ENCODE assay signal across 9 cellular contexts in the genomic region with DNA sequence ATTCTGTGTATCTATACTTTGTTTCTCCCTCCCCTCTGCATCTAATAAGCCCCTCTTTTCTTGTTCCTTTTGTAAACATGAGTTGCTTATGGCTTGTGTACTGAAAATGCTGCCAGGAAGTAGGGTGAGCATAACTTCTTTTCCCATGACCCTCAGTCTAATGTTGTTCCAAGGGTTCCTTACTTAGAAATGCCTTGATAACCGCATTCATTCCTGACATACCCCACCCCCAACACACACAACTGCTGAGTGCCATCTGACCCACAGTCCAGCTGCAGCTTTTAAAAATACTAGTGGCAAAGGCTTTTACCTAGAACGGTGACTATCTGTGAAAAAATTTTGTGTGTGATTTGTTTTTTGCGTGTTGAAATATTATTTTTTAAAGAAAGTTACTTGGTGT. TPM values are rescaled to one million over a fixed set of nuclear protein-coding genes. Genes with fewer than 3 reads are reported as not detected.
DNase-seq lines count a peak whose midpoint lies in the region; ATAC-seq and TF ChIP-seq lines count a peak whose summit lies in the region.
"Had no signal": no experiment of that assay in that cellular context is flagged by ENCODE, and none has a peak within 500 bp of the region (broad histone marks: within the 10 kb centered on the region; RNA-seq: fewer than 3 reads in every experiment).

No MANE protein-coding gene starts in this region.

- no peak overlapping the region for H2BK5ac ChIP-seq in mesendoderm (ENCODE audit: low read length)

- H3K27ac Mint-ChIP-seq in endodermal cell = peak overlapping the region; percentile 94
- H3K27ac Mint-ChIP-seq in activated T-cell treated with anti-CD3 and anti-CD28 coated beads, Interleukin-2, amount 50 U/mL, for 72 hours = no peak overlapping the region

- H2AK5ac ChIP-seq in mesendoderm (ENCODE audit: low read length) = no peak overlapping the region

- H4K5ac ChIP-seq in mesendoderm (ENCODE audit: low read length) = no peak overlapping the region

- H3K27me3 Mint-ChIP-seq in endodermal cell (ENCODE audit: insufficient read depth) = no peaks in the 10 kb centered on the region
- no peaks in the 10 kb centered on the region for H3K27me3 Mint-ChIP-seq in activated T-cell treated with anti-CD3 and anti-CD28 coated beads, Interleukin-2, amount 50 U/mL, for 72 hours (ENCODE audit: low read depth)

- H3K27ac ChIP-seq in endodermal cell (ENCODE audit: low read depth, low read length) (no peak overlapping the region), mesendoderm (ENCODE audit: low read depth, low read length) (no peak overlapping the region)

- H3K56ac ChIP-seq in mesendoderm (ENCODE audit: low read length) = no peak overlapping the region

- H3K79me2 ChIP-seq in mesendoderm (ENCODE audit: control insufficient read depth, insufficient read depth, low read length) = no peaks in the 10 kb centered on the region

- H3K4me1 Mint-ChIP-seq in endodermal cell = peaks cover 72% of the 10 kb centered on the region
- H3K4me1 Mint-ChIP-seq in activated T-cell treated with anti-CD3 and anti-CD28 coated beads, Interleukin-2, amount 50 U/mL, for 72 hours (ENCODE audit: low read depth) = no peaks in the 10 kb centered on the region

- ATAC-seq in Right ventricle myocardium inferior (peak; percentile 81), HG03521 (IDR thresholded peaks at IDR 0.05; ENCODE audit: unreplicated experiment) (no peak)
- no peak for ATAC-seq in activated T-cell treated with anti-CD3 and anti-CD28 coated beads, Interleukin-2, amount 50 U/mL, for 72 hours (replicated peaks in 1 of 2)

- TF ChIP-seq CTCF in endodermal cell (conservative IDR thresholded peaks at IDR 0.05) = no peak

- H3K4me3 Mint-ChIP-seq in endodermal cell = peak overlapping the region; percentile 7
- H3K4me3 Mint-ChIP-seq in activated T-cell treated with anti-CD3 and anti-CD28 coated beads, Interleukin-2, amount 50 U/mL, for 72 hours = no peak overlapping the region

- H3K23ac ChIP-seq in mesendoderm (ENCODE audit: low read length) = no peak overlapping the region

- H3K4me2 ChIP-seq in mesendoderm (ENCODE audit: low read length) = no peak overlapping the region

- peaks cover 52% of the 10 kb centered on the region for H3K36me3 Mint-ChIP-seq in endodermal cell (ENCODE audit: low read depth)
- H3K36me3 Mint-ChIP-seq in activated T-cell treated with anti-CD3 and anti-CD28 coated beads, Interleukin-2, amount 50 U/mL, for 72 hours (ENCODE audit: insufficient read depth in 2 of 2) = no peaks in the 10 kb centered on the region

- H3K4me3 ChIP-seq in endodermal cell (ENCODE audit: low read length) (peak overlapping the region; percentile 1), mesendoderm (ENCODE audit: low read length) (no peak overlapping the region)

- H3K9ac ChIP-seq in endodermal cell (ENCODE audit: extremely low read depth, low read length, poor library complexity, severe bottlenecking) (no peak overlapping the region), mesendoderm (ENCODE audit: low read length) (no peak overlapping the region)

- H2BK120ac ChIP-seq in mesendoderm (ENCODE audit: low read depth, low read length) = no peak overlapping the region

- peaks cover 1% of the 10 kb centered on the region for H3K79me1 ChIP-seq in mesendoderm (ENCODE audit: low read length)

- H3K27me3 ChIP-seq in endodermal cell (ENCODE audit: control insufficient read depth, insufficient read depth, low read length, poor library complexity, severe bottlenecking) = no peaks in the 10 kb centered on the region
- no peaks in the 10 kb centered on the region for H3K27me3 ChIP-seq in mesendoderm (ENCODE audit: insufficient read depth, low read length, poor library complexity)

- H2BK15ac ChIP-seq in mesendoderm (replicated peaks; ENCODE audit: low read depth) = no peak overlapping the region

- DNase-seq in Right ventricle myocardium inferior (ENCODE audit: missing footprints) (no peak), cardiac septum (ENCODE audit: low spot score) (no peak), endodermal cell (no peak), mesendoderm (peak; percentile 74), germinal center (ENCODE audit: low spot score) (no peak), NOMO-1 treated with DMSO at 0.1 percent for 48 hours (lab: John Stamatoyannopoulos, UW; ENCODE audit: unreplicated experiment) (no peak)
- DNase-seq in activated T-cell treated with anti-CD3 and anti-CD28 coated beads, Interleukin-2, amount 50 U/mL, for 72 hours = no peak
- DNase-seq: anterior cingulate cortex had no signal

- H3K9me3 ChIP-seq in endodermal cell (ENCODE audit: control insufficient read depth, low read length) = peaks cover 8% of the 10 kb centered on the region

- H3K4me1 ChIP-seq in endodermal cell (ENCODE audit: control insufficient read depth, insufficient read depth, low read length) (peaks cover 42% of the 10 kb centered on the region), mesendoderm (ENCODE audit: control insufficient read depth, low read depth, low read length) (peaks cover 7% of the 10 kb centered on the region)

- WGBS in endodermal cell (ENCODE audit: insufficient coverage in 1 of 2, insufficient read length in 1 of 2), 2 experiments = 44% methylated on average over 3 of the region's 3 CpGs; no CpG with 5 or more reads in 1 of the 2 experiments
- WGBS in mesendoderm (ENCODE audit: extremely low coverage, insufficient coverage, low lambda C conversion rate) = 100% methylated on average over 2 of the region's 3 CpGs

- H3K9me3 Mint-ChIP-seq in endodermal cell = no peaks in the 10 kb centered on the region
- peaks cover 0 to 4% of the 10 kb centered on the region in 2 donors for H3K9me3 Mint-ChIP-seq in activated T-cell treated with anti-CD3 and anti-CD28 coated beads, Interleukin-2, amount 50 U/mL, for 72 hours

- H3K18ac ChIP-seq in mesendoderm (ENCODE audit: low read length) = peak overlapping the region; percentile 80

- H3K4ac ChIP-seq in mesendoderm (ENCODE audit: low read depth, low read length) = no peak overlapping the region

- intact Hi-C loops in Right ventricle myocardium inferior (cut with DNase I) (loop anchor here (5.0 to 10.0 kb wide), 2 partner anchors 48 to 105 kb away; no protein-coding TSS in a partner anchor), cardiac septum (cut with DNase I) (loop anchor here (5.0 kb wide), 2 partner anchors 48 to 52 kb away; a partner anchor contains a TSS)

- H4K8ac ChIP-seq in mesendoderm (ENCODE audit: low read depth, low read length) = no peak overlapping the region

- peaks cover 41% of the 10 kb centered on the region for H3K36me3 ChIP-seq in endodermal cell (ENCODE audit: control insufficient read depth, insufficient read depth, low read length)
- H3K36me3 ChIP-seq in mesendoderm (ENCODE audit: control insufficient read depth, insufficient read depth, low read length) = no peaks in the 10 kb centered on the region

RNA-seq across cellular contexts. Expression of a gene that starts 52.5 kb away (rescaled TPM):
- 4.5 TPM for total RNA-seq in Right ventricle myocardium inferior
- 12.0 TPM for total RNA-seq in cardiac septum
- total RNA-seq in endodermal cell = 100 to 1,000 TPM; 164 to 176 TPM
- polyA plus RNA-seq in endodermal cell (2013, experiment 1 of 2) = 25.5 TPM
- 31.0 TPM for polyA plus RNA-seq in endodermal cell (2013, experiment 2 of 2)
- 17.7 TPM for polyA plus RNA-seq in mesendoderm (2013, experiment 1 of 2)
- 18.8 TPM for polyA plus RNA-seq in mesendoderm (2013, experiment 2 of 2)
- under 1 TPM in 1 of 2 donors, not detected in 1; 0.28 TPM for total RNA-seq in activated T-cell treated with anti-CD3 and anti-CD28 coated beads, Interleukin-2, amount 50 U/mL, for 72 hours

Comparison
In these comparisons a context has a peak if more than half of its experiments do, and no peak if none do; other contexts are left out.
1. RNA of a gene that starts 52.5 kb away (total RNA-seq): 164 to 176 TPM in endodermal cell; 12.0 TPM in cardiac septum (single experiment), 4.5 TPM in Right ventricle myocardium inferior (single experiment) and 0.28 TPM in activated T-cell treated with anti-CD3 and anti-CD28 coated beads, Interleukin-2, amount 50 U/mL, for 72 hours; every median in the first group is over 10 times any median in the second.